19 cellular contexts compared by ENCODE assay signal in genomic region chr7:131583430-131583829, GRCh38. TPM values are rescaled to one million over a fixed set of nuclear protein-coding genes. Genes with fewer than 3 reads are reported as not detected.
DNase-seq lines count a peak whose midpoint lies in the region; ATAC-seq, FAIRE-seq and TF ChIP-seq lines count a peak whose summit lies in the region.
"Had no signal": no experiment of that assay in that cellular context is flagged by ENCODE, and none has a peak within 500 bp of the region (broad histone marks: within the 10 kb centered on the region; RNA-seq: fewer than 3 reads in every experiment).

No MANE protein-coding gene starts in this region.

- H3K18ac ChIP-seq in H1 (ENCODE audit: extremely low read depth, low read length): peak overlapping the region; percentile 52; the same call in 1 of the 2 replicates
- no peak overlapping the region for H3K18ac ChIP-seq in neuronal stem cell (ENCODE audit: low read length)

- CTCF ChIA-PET in H1 (lab: Charles Lee; ENCODE audit: partially characterized antibody): interaction anchor here (1.1 to 2.5 kb wide), 3 partner anchors 13 to 66 kb away, joined by 4 to 6 read pairs (median 5); no protein-coding TSS in a partner anchor

- TF ChIP-seq CTCF in H1 (IDR thresholded peaks at IDR 0.05; ENCODE audit: control extremely low read depth in 1 of 3, insufficient read depth in 1 of 3, low read depth in 1 of 3, low read length in 3 of 3) (no peak), coronary artery (IDR thresholded peaks at IDR 0.05) (no peak)

- H3K56ac ChIP-seq in H1 (replicated peaks; ENCODE audit: insufficient read length, low read depth, low read length): no peak overlapping the region

- no peaks in the 10 kb centered on the region for H3K79me2 ChIP-seq in H1 (ENCODE audit: control insufficient read depth in 1 of 2, insufficient read depth in 2 of 2, low read length in 2 of 2)

- no peak overlapping the region for H3K4me3 ChIP-seq in H1 (ENCODE audit: extremely low read depth in 1 of 4, insufficient read depth in 2 of 4, low read depth in 3 of 4, low read length in 4 of 4)
- H3K4me3 ChIP-seq in neuronal stem cell (ENCODE audit: low read length in 2 of 2): no peak overlapping the region
- H3K4me3 ChIP-seq in coronary artery: no peak overlapping the region
- H3K4me3 ChIP-seq in aorta (ENCODE audit: low read length in 2 of 2): no peak overlapping the region
- H3K4me3 ChIP-seq: HAP-1, MG63 had no signal

- intact Hi-C loops in aorta (cut with DNase I): no loop called here

- POLR2A ChIA-PET in H1 (lab: Charles Lee; ENCODE audit: partially characterized antibody): interaction anchor here (0.9 to 1.3 kb wide), 3 partner anchors 18 to 39 kb away, joined by 3 to 4 read pairs (median 3); no protein-coding TSS in a partner anchor

- H3K23me2 ChIP-seq in H1 (ENCODE audit: low read depth, low read length): peaks cover 11% of the 10 kb centered on the region; the same call in 1 of the 2 replicates

- H2AFZ ChIP-seq in H1 (ENCODE audit: low read length) (no peak overlapping the region), neuronal stem cell (ENCODE audit: low read length) (no peak overlapping the region)

- H3K23ac ChIP-seq in H1 (ENCODE audit: insufficient read length) (no peak overlapping the region), neuronal stem cell (ENCODE audit: low read depth, low read length, poor library complexity) (no peak overlapping the region)

- no peak for TF ChIP-seq RAD21 in H1 (IDR thresholded peaks at IDR 0.05 in 1 of 2, conservative IDR thresholded peaks at IDR 0.05 in 1 of 2; ENCODE audit: low read depth in 2 of 2, low read length in 2 of 2)

- H3K27ac ChIP-seq in H1 (ENCODE audit: low read depth, low read length) (no peak overlapping the region), neuronal stem cell (replicated peaks; ENCODE audit: low read length) (no peak overlapping the region), coronary artery (no peak overlapping the region), aorta (ENCODE audit: low read depth in 1 of 2, low read length in 2 of 2) (no peak overlapping the region)

- H3K9ac ChIP-seq in H1 (replicated peaks in 1 of 4; ENCODE audit: extremely low read depth in 1 of 4, low read depth in 3 of 4, low read length in 3 of 4): no peak overlapping the region
- no peak overlapping the region for H3K9ac ChIP-seq in neuronal stem cell (ENCODE audit: low read depth, low read length, poor library complexity)

- no peak for TF ChIP-seq POLR2A in H1 (IDR thresholded peaks at IDR 0.05; ENCODE audit: control extremely low read depth in 1 of 2, low read depth in 2 of 2, low read length in 2 of 2)

- no peak for TF ChIP-seq EP300 in H1 (IDR thresholded peaks at IDR 0.05; ENCODE audit: borderline replicate concordance in 1 of 2, low read depth in 2 of 2, low read length in 2 of 2)

- H3K4me2 ChIP-seq in H1 (ENCODE audit: insufficient read depth in 1 of 2, low read depth in 2 of 2, low read length in 2 of 2): no peak overlapping the region
- no peak overlapping the region for H3K4me2 ChIP-seq in neuronal stem cell (ENCODE audit: insufficient read depth, low read length, poor library complexity, severe bottlenecking)

- H3K36me3 ChIP-seq in H1 (ENCODE audit: control insufficient read depth in 2 of 4, insufficient read depth in 4 of 4, low read length in 3 of 4) (no peaks in the 10 kb centered on the region; a peak in 1 of 8 replicates), neuronal stem cell (replicated peaks in 1 of 2; ENCODE audit: control insufficient read depth in 2 of 2, insufficient read depth in 2 of 2, low read length in 2 of 2) (no peaks in the 10 kb centered on the region), aorta (ENCODE audit: control insufficient read depth in 1 of 2, insufficient read depth in 2 of 2, low read length in 1 of 2) (no peaks in the 10 kb centered on the region)
- H3K36me3 ChIP-seq: BE2C, HAP-1, MG63 had no signal

- H3K4me1 ChIP-seq in H1 (replicated peaks in 1 of 4; ENCODE audit: control insufficient read depth in 3 of 4, insufficient read depth in 4 of 4, low read length in 3 of 4) (peaks cover 0 to 27% (median 9%) of the 10 kb centered on the region in 4 experiments; a peak in 6 of 7 replicates), neuronal stem cell (ENCODE audit: control insufficient read depth in 2 of 2, insufficient read depth in 1 of 2, low read depth in 1 of 2, low read length in 2 of 2) (peaks cover 14 to 22% of the 10 kb centered on the region in 2 donors), aorta (ENCODE audit: control insufficient read depth in 1 of 2, insufficient read depth in 2 of 2, low read length in 2 of 2) (no peaks in the 10 kb centered on the region)
- H3K4me1 ChIP-seq: BE2C, HAP-1 had no signal

- H3K79me1 ChIP-seq in H1 (ENCODE audit: low read depth, low read length) (peaks cover 8% of the 10 kb centered on the region; the same call in 1 of the 2 replicates), neuronal stem cell (ENCODE audit: low read depth, low read length) (peaks cover 3% of the 10 kb centered on the region)

- no peak overlapping the region for H4K91ac ChIP-seq in H1 (replicated peaks; ENCODE audit: insufficient read length, low read length)
- H4K91ac ChIP-seq in neuronal stem cell (ENCODE audit: low read depth, low read length, poor library complexity): no peak overlapping the region

- H2BK120ac ChIP-seq in H1 (replicated peaks; ENCODE audit: low read depth, low read length) (no peak overlapping the region), neuronal stem cell (ENCODE audit: low read depth, low read length) (no peak overlapping the region)

- H2AK5ac ChIP-seq in H1 (ENCODE audit: low read depth, low read length) (no peak overlapping the region), neuronal stem cell (ENCODE audit: low read depth, low read length) (no peak overlapping the region)

- WGBS in H1 (ENCODE audit: extremely low coverage in 1 of 2, insufficient coverage in 1 of 2, insufficient read length in 1 of 2, insufficient replicate concordance in 2 of 2, low coverage in 1 of 2, low lambda C conversion rate in 2 of 2, missing lambda C conversion rate in 1 of 2), 2 experiments: 93% methylated on average over 8 of the region's 9 CpGs; no CpG with 5 or more reads in 1 of the 2 experiments
- WGBS in neuronal stem cell (ENCODE audit: extremely low coverage in 2 of 2, insufficient read length in 2 of 2, insufficient replicate concordance in 1 of 2), 2 donors: no CpG with 5 or more reads among the region's 9 CpGs
- 86% methylated on average over 9 of the region's 9 CpGs for WGBS in aorta, 2 donors

- DNase-seq in Daoy (ENCODE audit: low read depth) (peak; percentile 83), HT1080 (ENCODE audit: low read depth) (peak; percentile 48), H1 (ENCODE audit: low read depth in 1 of 2, low spot score in 2 of 2) (no peak), neuronal stem cell (ENCODE audit: low spot score) (no peak), coronary artery (ENCODE audit: low spot score) (no peak), aorta (no peak), Kasumi-1 (lab: John Stamatoyannopoulos, UW) (no peak)
- DNase-seq: BE2C; CD4-positive, alpha-beta memory T cell; DMS 273 treated with DMSO at 0.1 percent for 48 hours; KBM-7; MG63; NCI-H1105; NCI-H187; NCI-H446; NCI-H748 treated with DMSO at 0.1 percent for 48 hours; SIG-M5; SW 1271 had no signal

- H2BK12ac ChIP-seq in H1 (ENCODE audit: low read depth, low read length): peak overlapping the region; percentile 92; the same call in 1 of the 2 replicates
- peak overlapping the region; percentile 12 for H2BK12ac ChIP-seq in neuronal stem cell (ENCODE audit: low read length)

- no peak for ATAC-seq in aorta (ENCODE audit: low FRiP score)

- H4K5ac ChIP-seq in H1 (ENCODE audit: insufficient read length, low read depth, low read length): no peak overlapping the region

- H2BK5ac ChIP-seq in H1 (ENCODE audit: low read depth, low read length): peak overlapping the region; percentile 56; the same call in 1 of the 2 replicates
- H2BK5ac ChIP-seq in neuronal stem cell (ENCODE audit: low read length): no peak overlapping the region

- peak overlapping the region; percentile 65; the same call in 1 of the 2 replicates for H2BK15ac ChIP-seq in H1 (ENCODE audit: low read length)
- H2BK15ac ChIP-seq in neuronal stem cell (ENCODE audit: low read length): no peak overlapping the region

- H4K8ac ChIP-seq in H1 (ENCODE audit: extremely low read depth, insufficient read depth, low read length) (no peak overlapping the region; the same call in 1 of the 2 replicates), neuronal stem cell (ENCODE audit: low read depth, low read length) (no peak overlapping the region)

- H3K4ac ChIP-seq in H1 (replicated peaks; ENCODE audit: insufficient read length, low read depth, low read length): no peak overlapping the region
- no peak overlapping the region for H3K4ac ChIP-seq in neuronal stem cell (ENCODE audit: low read length)

- H3K14ac ChIP-seq in H1 (ENCODE audit: insufficient read length) (no peak overlapping the region), neuronal stem cell (ENCODE audit: low read length) (no peak overlapping the region)

- peak overlapping the region; percentile 75; the same call in 1 of the 2 replicates for H2BK20ac ChIP-seq in H1 (ENCODE audit: low read length)

- no peaks in the 10 kb centered on the region for H3K9me3 ChIP-seq in H1 (ENCODE audit: insufficient read depth in 2 of 2, low read depth in 1 of 2, low read length in 1 of 2)
- peaks cover 0 to 7% of the 10 kb centered on the region in 2 donors for H3K9me3 ChIP-seq in neuronal stem cell (replicated peaks in 1 of 2; ENCODE audit: control insufficient read depth in 2 of 2, insufficient read depth in 1 of 2, low read depth in 1 of 2, low read length in 2 of 2)
- no peaks in the 10 kb centered on the region for H3K9me3 ChIP-seq in aorta (ENCODE audit: control insufficient read depth, low read length)
- H3K9me3 ChIP-seq: BE2C, HAP-1, MG63 had no signal

- FAIRE-seq in H1 (lab: Jason Lieb, UNC): no peak

- H4K20me1 ChIP-seq in H1 (replicated peaks in 1 of 2; ENCODE audit: control insufficient read depth in 1 of 2, insufficient read depth in 2 of 2, low read length in 2 of 2): peaks cover 0 to 9% of the 10 kb centered on the region in 2 experiments

- H3K27me3 ChIP-seq in H1 (replicated peaks in 1 of 4; ENCODE audit: control insufficient read depth in 3 of 4, extremely low read depth in 1 of 4, insufficient read depth in 3 of 4, low read length in 3 of 4): 0 out of 7 replicates have a peak, but pooled peaks cover 0 to 3% (median 0%) of the 10 kb centered on the region in 4 experiments
- H3K27me3 ChIP-seq in neuronal stem cell (ENCODE audit: control insufficient read depth in 3 of 3, insufficient read depth in 3 of 3, low read depth in 1 of 3, low read length in 3 of 3): peaks cover 0 to 6% (median 0%) of the 10 kb centered on the region in 3 experiments
- H3K27me3 ChIP-seq in aorta (ENCODE audit: control insufficient read depth in 1 of 2, insufficient read depth in 2 of 2, low read length in 1 of 2): no peaks in the 10 kb centered on the region
- H3K27me3 ChIP-seq: BE2C, MG63 had no signal

RNA-seq across cellular contexts. Expression of gene PODXL, which starts 27.0 kb away (rescaled TPM):
- total RNA-seq in Daoy (2014; rRNA removed; shearing (Covaris generic)): 27.1 and 27.8 TPM in 2 replicates
- 111 and 131 TPM in 2 replicates for total RNA-seq in HT1080 (2014; rRNA removed; shearing (Covaris generic))
- 85.8 and 108 TPM in 2 replicates for polyA plus RNA-seq in HT1080 (2015; cell fraction: cytosol; rRNA removed)
- polyA plus RNA-seq in HT1080 (2015; cell fraction: nucleus; rRNA removed): 215 and 216 TPM in 2 replicates
- 925 and 945 TPM in 2 replicates for total RNA-seq in H1 (2021; fragmentation: NEBNext Ultra II Directional; extraction: Animal tissue kit (Norgen Biotek cat#: 25700))
- 638 and 872 TPM in 2 replicates for polyA plus RNA-seq in H1 (2011; rRNA removed)
- 613 TPM for polyA plus RNA-seq in H1 (2011; cell fraction: cytosol; rRNA removed)
- polyA plus RNA-seq in H1 (2011; cell fraction: nucleus; rRNA removed): 1,168 TPM
- polyA plus RNA-seq in H1 (2012, experiment 1 of 2): 630 to 776 TPM (median 695 TPM) in 4 replicates
- polyA plus RNA-seq in H1 (2012, experiment 2 of 2): 245 TPM
- 1,216 TPM for polyA plus RNA-seq in H1 (2013, experiment 1 of 2)
- polyA plus RNA-seq in H1 (2013, experiment 2 of 2): 1,270 TPM
- polyA minus RNA-seq in H1 (2011; rRNA and poly(A)+ RNA removed): 937 and 993 TPM in 2 replicates
- polyA minus RNA-seq in H1 (2011; cell fraction: cytosol; rRNA and poly(A)+ RNA removed): 707 TPM
- 436 TPM for polyA minus RNA-seq in H1 (2011; cell fraction: nucleus; rRNA and poly(A)+ RNA removed)
- polyA plus RNA-seq in neuronal stem cell (2013, experiment 1 of 2): 42.1 TPM
- polyA plus RNA-seq in neuronal stem cell (2013, experiment 2 of 2): 42.8 TPM
- total RNA-seq in aorta: 10 to 100 TPM; 27.3 to 55.5 TPM
- 1 to 10 TPM; 1.7 to 1.9 TPM for polyA plus RNA-seq in aorta

Comparison
In these comparisons a context has a peak if more than half of its experiments do, and no peak if none do; other contexts are left out.
1. DNase-seq: peak in Daoy (single experiment) and HT1080 (single experiment); none in H1 (0 of 2), neuronal stem cell (single experiment), coronary artery (single experiment), aorta (0 of 2) and Kasumi-1 (0 of 2).